Comparison of ENCODE assay signal across 8 cellular contexts in genomic region chr10:112565434-112566053, GRCh38.
DNase-seq lines count a peak whose midpoint lies in the region; ATAC-seq and TF ChIP-seq lines count a peak whose summit lies in the region.

No MANE protein-coding gene starts in this region.

- no peaks in the 10 kb centered on the region; the same call in 1 of the 2 replicates for H4K20me1 ChIP-seq in MM.1S (ENCODE audit: insufficient read depth, low read length)

- no peak overlapping the region for H3K9ac ChIP-seq in MM.1S (ENCODE audit: low read length)

- H3K9me3 ChIP-seq in MM.1S (replicated peaks; ENCODE audit: insufficient read depth, low read length) (no peaks in the 10 kb centered on the region), mucosa of descending colon (no peaks in the 10 kb centered on the region)

- ATAC-seq in mucosa of descending colon (peak; percentile 80), GM21717 (IDR thresholded peaks at IDR 0.05; ENCODE audit: unreplicated experiment) (no peak), GM21360 (IDR thresholded peaks at IDR 0.05; ENCODE audit: unreplicated experiment) (no peak)

- H3K4me3 Mint-ChIP-seq in activated naive CD4-positive, alpha-beta T cell treated with anti-CD3 and anti-CD28 coated beads, Interleukin-2, amount 10 ng/mL, durations not matched to agents 7 days and 5 days: no peak overlapping the region

- H3K27me3 ChIP-seq in MM.1S (replicated peaks; ENCODE audit: insufficient read depth, low read length): no peaks in the 10 kb centered on the region

- no peaks in the 10 kb centered on the region for H3K27me3 Mint-ChIP-seq in activated naive CD4-positive, alpha-beta T cell treated with anti-CD3 and anti-CD28 coated beads, Interleukin-2, amount 10 ng/mL, durations not matched to agents 7 days and 5 days

- intact Hi-C loops in mucosa of descending colon (cut with DNase I, micrococcal nuclease): no loop called here

- DNase-seq in activated naive CD4-positive, alpha-beta T cell treated with anti-CD3 and anti-CD28 coated beads, Interleukin-2, amount 10 ng/mL, durations not matched to agents 7 days and 5 days: peak; percentile 24
- DNase-seq in activated naive CD4-positive, alpha-beta T cell (lab: John Stamatoyannopoulos, UW): no peak
- DNase-seq in MM.1S (peak; percentile 44), RPMI8226 (peak; percentile 17), epidermal melanocyte (ENCODE audit: insufficient read length, low spot score) (peak; percentile 35), mucosa of descending colon (peak in 1 of 3 donors; percentile 83)

- H3K4me2 ChIP-seq in MM.1S (ENCODE audit: low read depth, low read length): no peak overlapping the region

- H3K4me3 ChIP-seq in MM.1S (ENCODE audit: low read length) (no peak overlapping the region), mucosa of descending colon (no peak overlapping the region)

- TF ChIP-seq CTCF in MM.1S (IDR thresholded peaks at IDR 0.05; ENCODE audit: low read length): peak; percentile 44
- TF ChIP-seq CTCF in mucosa of descending colon (IDR thresholded peaks at IDR 0.05): peak; percentile 40

- H3K36me3 ChIP-seq in MM.1S (replicated peaks; ENCODE audit: insufficient read depth, low read length): no peaks in the 10 kb centered on the region
- no peaks in the 10 kb centered on the region for H3K36me3 ChIP-seq in mucosa of descending colon (ENCODE audit: low read depth)

- no peaks in the 10 kb centered on the region for H3K4me1 ChIP-seq in MM.1S (ENCODE audit: low read length)
- H3K4me1 ChIP-seq in mucosa of descending colon (ENCODE audit: low read depth): no peaks in the 10 kb centered on the region

- H3K9me3 Mint-ChIP-seq in activated naive CD4-positive, alpha-beta T cell treated with anti-CD3 and anti-CD28 coated beads, Interleukin-2, amount 10 ng/mL, durations not matched to agents 7 days and 5 days: no peaks in the 10 kb centered on the region

- no peaks in the 10 kb centered on the region for H3K79me2 ChIP-seq in MM.1S (ENCODE audit: low read length)

- no peaks in the 10 kb centered on the region for H3K4me1 Mint-ChIP-seq in activated naive CD4-positive, alpha-beta T cell treated with anti-CD3 and anti-CD28 coated beads, Interleukin-2, amount 10 ng/mL, durations not matched to agents 7 days and 5 days

- CTCF ChIA-PET in activated naive CD4-positive, alpha-beta T cell treated with anti-CD3 and anti-CD28 coated beads, Interleukin-2, amount 10 ng/mL, durations not matched to agents 7 days and 5 days (lab: Charles Lee): no interaction called here

- no peak overlapping the region for H2AFZ ChIP-seq in MM.1S (ENCODE audit: low read length)

- H3K27ac Mint-ChIP-seq in activated naive CD4-positive, alpha-beta T cell treated with anti-CD3 and anti-CD28 coated beads, Interleukin-2, amount 10 ng/mL, durations not matched to agents 7 days and 5 days: no peak overlapping the region

- H3K9me2 ChIP-seq in MM.1S (replicated peaks; ENCODE audit: insufficient read depth, low read length): no peaks in the 10 kb centered on the region

- no peak overlapping the region for H3K27ac ChIP-seq in MM.1S (ENCODE audit: low read length)

- no peaks in the 10 kb centered on the region for H3K36me3 Mint-ChIP-seq in activated naive CD4-positive, alpha-beta T cell treated with anti-CD3 and anti-CD28 coated beads, Interleukin-2, amount 10 ng/mL, durations not matched to agents 7 days and 5 days

- no peaks in the 10 kb centered on the region for H3F3A ChIP-seq in MM.1S (ENCODE audit: insufficient read depth, low read length)

Comparison
In these comparisons a context has a peak if more than half of its experiments do, and no peak if none do; other contexts are left out.
1. DNase-seq: peak in activated naive CD4-positive, alpha-beta T cell treated with anti-CD3 and anti-CD28 coated beads, Interleukin-2, amount 10 ng/mL, durations not matched to agents 7 days and 5 days (single experiment), MM.1S (single experiment), RPMI8226 (single experiment) and epidermal melanocyte (single experiment); none in activated naive CD4-positive, alpha-beta T cell (0 of 4).